8 cellular contexts compared by ENCODE assay signal in genomic region chr7:44123190-44124003, GRCh38. TPM values are rescaled to one million over a fixed set of nuclear protein-coding genes. Genes with fewer than 3 reads are reported as not detected.
DNase-seq lines count a peak whose midpoint lies in the region; TF ChIP-seq lines count a peak whose summit lies in the region.

TSS of gene POLD2 (minus strand) at chr7:44123548. CDS start at chr7:44122053, 1,495 bp downstream.

- H2AFZ ChIP-seq in MM.1S (ENCODE audit: low read length): peak within 1 kb of the TSS; percentile 99
- peak within 1 kb of the TSS; percentile 80 for H2AFZ ChIP-seq in neural progenitor cell (replicated peaks)

- peak; percentile 97 for DNase-seq in G401 (ENCODE audit: low spot score)
- peak; percentile 95 to 99 for DNase-seq in HAP-1 (ENCODE audit: low spot score in 2 of 2)
- peak; percentile 98 for DNase-seq in MM.1S
- DNase-seq in SJCRH30: peak; percentile 99
- DNase-seq in activated gamma-delta T cell treated with anti-CD3 and anti-CD28 coated beads, Interleukin-2, amount 50 U/mL, for 16 hours (ENCODE audit: low read depth): peak; percentile 97
- peak; percentile 96 to 99 for DNase-seq in foreskin fibroblast
- DNase-seq in neural progenitor cell (ENCODE audit: low spot score): peak; percentile 99
- DNase-seq in stromal cell of bone marrow (ENCODE audit: low read depth): peak; percentile 94

- peak within 1 kb of the TSS; percentile 91 for H3K4me3 Mint-ChIP-seq in neural progenitor cell

- H3K27me3 ChIP-seq in HAP-1 (ENCODE audit: low read depth) (0 out of 2 replicates have a peak, but pooled peaks cover 3% of the 10 kb centered on the region), MM.1S (replicated peaks; ENCODE audit: insufficient read depth, low read length) (no peaks in the 10 kb centered on the region), SJCRH30 (no peaks in the 10 kb centered on the region), neural progenitor cell (peaks cover 16% of the 10 kb centered on the region)

- H3K36me3 Mint-ChIP-seq in neural progenitor cell: peaks cover 19% of the 10 kb centered on the region

- H3K9me2 ChIP-seq in MM.1S (replicated peaks; ENCODE audit: insufficient read depth, low read length): no peaks in the 10 kb centered on the region

- H3K9me3 ChIP-seq in HAP-1 (no peaks in the 10 kb centered on the region), MM.1S (replicated peaks; ENCODE audit: insufficient read depth, low read length) (no peaks in the 10 kb centered on the region), SJCRH30 (replicated peaks) (no peaks in the 10 kb centered on the region), neural progenitor cell (ENCODE audit: low read depth) (no peaks in the 10 kb centered on the region)

- TF ChIP-seq CTCF in MM.1S (IDR thresholded peaks at IDR 0.05; ENCODE audit: low read length) (no peak), foreskin fibroblast (IDR thresholded peaks at IDR 0.05; ENCODE audit: low read depth, low read length) (no peak), neural progenitor cell (IDR thresholded peaks at IDR 0.05) (peak; percentile 4)

- in situ Hi-C loops in G401 (cut with HindIII; ENCODE audit: low sequenced_read_pairs): no loop called here
- in situ Hi-C loops in HAP-1 (cut with MboI; ENCODE audit: low sequenced_read_pairs): no loop called here

- peaks cover 21% of the 10 kb centered on the region for H3K4me1 Mint-ChIP-seq in neural progenitor cell

- H3F3A ChIP-seq in MM.1S (ENCODE audit: insufficient read depth, low read length) (no peaks in the 10 kb centered on the region), neural progenitor cell (ENCODE audit: low read depth) (peaks cover 3% of the 10 kb centered on the region)

- peak within 1 kb of the TSS; percentile 68 for H3K4me3 ChIP-seq in HAP-1
- H3K4me3 ChIP-seq in MM.1S (ENCODE audit: low read length): peak within 1 kb of the TSS; percentile 77
- H3K4me3 ChIP-seq in SJCRH30: peak within 1 kb of the TSS; percentile 91
- H3K4me3 ChIP-seq in foreskin fibroblast (ENCODE audit: low read depth in 1 of 2, low read length in 2 of 2): peak within 1 kb of the TSS; percentile 58 to 78
- H3K4me3 ChIP-seq in neural progenitor cell: peak within 1 kb of the TSS; percentile 67

- H3K27ac ChIP-seq in MM.1S (ENCODE audit: low read length) (peak within 1 kb of the TSS; percentile 28; the same call in 1 of the 2 replicates), SJCRH30 (peak within 1 kb of the TSS; percentile 86), neural progenitor cell (no peak within 1 kb of the TSS)

- H3K9me3 Mint-ChIP-seq in neural progenitor cell: peaks cover 7% of the 10 kb centered on the region

- H3K9ac ChIP-seq in MM.1S (ENCODE audit: low read length) (peak within 1 kb of the TSS; percentile 78), neural progenitor cell (peak within 1 kb of the TSS; percentile 49)

- H4K20me1 ChIP-seq in MM.1S (ENCODE audit: insufficient read depth, low read length) (no peaks in the 10 kb centered on the region), neural progenitor cell (ENCODE audit: low read depth) (peaks cover 11% of the 10 kb centered on the region)

- H3K79me2 ChIP-seq in MM.1S (ENCODE audit: low read length) (peaks cover 44% of the 10 kb centered on the region), neural progenitor cell (ENCODE audit: low read depth) (peaks cover 41% of the 10 kb centered on the region)

- H3K4me2 ChIP-seq in MM.1S (ENCODE audit: low read depth, low read length): peak within 1 kb of the TSS; percentile 99
- peak within 1 kb of the TSS; percentile 94 for H3K4me2 ChIP-seq in neural progenitor cell

- H3K27me3 Mint-ChIP-seq in neural progenitor cell (ENCODE audit: insufficient read depth, low read depth): peaks cover 8% of the 10 kb centered on the region

- peak within 1 kb of the TSS; percentile 44 for H3K27ac Mint-ChIP-seq in neural progenitor cell

- H3K36me3 ChIP-seq in HAP-1 (replicated peaks) (peaks cover 35% of the 10 kb centered on the region), MM.1S (replicated peaks; ENCODE audit: insufficient read depth, low read length) (peaks cover 4% of the 10 kb centered on the region; the same call in 1 of the 2 replicates), SJCRH30 (peaks cover 21% of the 10 kb centered on the region; the same call in 1 of the 2 replicates), neural progenitor cell (no peaks in the 10 kb centered on the region)

- H3K4me1 ChIP-seq in HAP-1 (peaks cover 11% of the 10 kb centered on the region), MM.1S (ENCODE audit: low read length) (peaks cover 13% of the 10 kb centered on the region), SJCRH30 (peaks cover 8% of the 10 kb centered on the region), neural progenitor cell (peaks cover 9% of the 10 kb centered on the region)

RNA-seq across cellular contexts. Expression of gene POLD2, which starts in this region (rescaled TPM):
- total RNA-seq in G401 (2014; rRNA removed; shearing (Covaris generic)): 253 and 270 TPM in 2 replicates
- total RNA-seq in SJCRH30 (2014; rRNA removed; shearing (Covaris generic)): 149 and 162 TPM in 2 replicates
- 126 and 232 TPM in 2 replicates for total RNA-seq in neural progenitor cell (ENCODE audit: low replicate concordance)
